Comparison of ENCODE assay signal across 1 cellular context in the genomic region with DNA sequence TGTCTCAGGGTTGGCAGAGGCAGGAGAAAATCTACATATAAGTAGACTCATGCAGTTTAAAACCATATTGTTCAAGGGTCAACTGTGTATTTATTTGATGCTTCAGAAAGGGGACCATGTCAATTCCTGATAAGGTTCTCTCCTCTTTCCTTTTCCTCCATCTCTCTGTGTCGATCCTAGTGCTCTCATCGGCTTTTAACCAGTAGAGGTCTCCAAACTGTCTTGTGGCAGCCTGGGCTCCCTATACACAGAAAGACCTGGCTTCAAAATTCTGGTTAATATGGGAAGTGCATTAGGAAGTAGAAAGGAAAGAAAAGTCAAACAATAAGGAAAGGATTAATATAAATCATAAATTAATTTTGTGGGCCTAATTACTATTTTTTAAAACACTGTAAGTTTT.
TF ChIP-seq lines count a peak whose summit lies in the region.

No MANE protein-coding gene starts in this region.

TF ChIP-seq in GM23338, 12 proteins besides CTCF, POLR2A, EP300 and RAD21 (continued from another document):
- TF ChIP-seq, protein P1, sequence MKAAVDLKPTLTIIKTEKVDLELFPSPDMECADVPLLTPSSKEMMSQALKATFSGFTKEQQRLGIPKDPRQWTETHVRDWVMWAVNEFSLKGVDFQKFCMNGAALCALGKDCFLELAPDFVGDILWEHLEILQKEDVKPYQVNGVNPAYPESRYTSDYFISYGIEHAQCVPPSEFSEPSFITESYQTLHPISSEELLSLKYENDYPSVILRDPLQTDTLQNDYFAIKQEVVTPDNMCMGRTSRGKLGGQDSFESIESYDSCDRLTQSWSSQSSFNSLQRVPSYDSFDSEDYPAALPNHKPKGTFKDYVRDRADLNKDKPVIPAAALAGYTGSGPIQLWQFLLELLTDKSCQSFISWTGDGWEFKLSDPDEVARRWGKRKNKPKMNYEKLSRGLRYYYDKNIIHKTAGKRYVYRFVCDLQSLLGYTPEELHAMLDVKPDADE (IDR thresholded peaks at IDR 0.05) = no peak
- TF ChIP-seq EZH2phosphoT487 (IDR thresholded peaks at IDR 0.05; ENCODE audit: unreplicated experiment) (no peak), EZH2 (IDR thresholded peaks at IDR 0.05; ENCODE audit: low read depth, unreplicated experiment) (no peak)
